In genomic region chr5:180802325-180803180, GRCh38 we compare ENCODE assay signal across 1 cellular context.
A peak's percentile ranks its signal among the peaks of the same experiment; 100 is the strongest.
TF ChIP-seq lines count a peak whose summit lies in the region.

Gene MGAT1 (minus strand): TSS chr5:180802806. CDS start chr5:180792971, 9,835 bp downstream.

TF ChIP-seq in GM12878, 131 proteins besides CTCF, POLR2A, EP300 and RAD21 (continued from another document):
- TF ChIP-seq, protein P1, sequence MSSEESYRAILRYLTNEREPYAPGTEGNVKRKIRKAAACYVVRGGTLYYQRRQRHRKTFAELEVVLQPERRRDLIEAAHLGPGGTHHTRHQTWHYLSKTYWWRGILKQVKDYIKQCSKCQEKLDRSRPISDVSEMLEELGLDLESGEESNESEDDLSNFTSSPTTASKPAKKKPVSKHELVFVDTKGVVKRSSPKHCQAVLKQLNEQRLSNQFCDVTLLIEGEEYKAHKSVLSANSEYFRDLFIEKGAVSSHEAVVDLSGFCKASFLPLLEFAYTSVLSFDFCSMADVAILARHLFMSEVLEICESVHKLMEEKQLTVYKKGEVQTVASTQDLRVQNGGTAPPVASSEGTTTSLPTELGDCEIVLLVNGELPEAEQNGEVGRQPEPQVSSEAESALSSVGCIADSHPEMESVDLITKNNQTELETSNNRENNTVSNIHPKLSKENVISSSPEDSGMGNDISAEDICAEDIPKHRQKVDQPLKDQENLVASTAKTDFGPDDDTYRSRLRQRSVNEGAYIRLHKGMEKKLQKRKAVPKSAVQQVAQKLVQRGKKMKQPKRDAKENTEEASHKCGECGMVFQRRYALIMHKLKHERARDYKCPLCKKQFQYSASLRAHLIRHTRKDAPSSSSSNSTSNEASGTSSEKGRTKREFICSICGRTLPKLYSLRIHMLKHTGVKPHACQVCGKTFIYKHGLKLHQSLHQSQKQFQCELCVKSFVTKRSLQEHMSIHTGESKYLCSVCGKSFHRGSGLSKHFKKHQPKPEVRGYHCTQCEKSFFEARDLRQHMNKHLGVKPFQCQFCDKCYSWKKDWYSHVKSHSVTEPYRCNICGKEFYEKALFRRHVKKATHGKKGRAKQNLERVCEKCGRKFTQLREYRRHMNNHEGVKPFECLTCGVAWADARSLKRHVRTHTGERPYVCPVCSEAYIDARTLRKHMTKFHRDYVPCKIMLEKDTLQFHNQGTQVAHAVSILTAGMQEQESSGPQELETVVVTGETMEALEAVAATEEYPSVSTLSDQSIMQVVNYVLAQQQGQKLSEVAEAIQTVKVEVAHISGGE (CRISPR knock-in tag; IDR thresholded peaks at IDR 0.05) = 0 out of 2 replicates have a peak, but pooled peaks have one; percentile 8
- TF ChIP-seq CUX1 (IDR thresholded peaks at IDR 0.05; ENCODE audit: insufficient replicate concordance, low read depth, low read length) = no peak
- TF ChIP-seq CBX3 (IDR thresholded peaks at IDR 0.05; ENCODE audit: borderline replicate concordance, low read depth) = no peak
- TF ChIP-seq BMI1 (IDR thresholded peaks at IDR 0.05; ENCODE audit: borderline replicate concordance) = no peak
- TF ChIP-seq SREBF2 (IDR thresholded peaks at IDR 0.05; ENCODE audit: low read length) = no peak
- no peak for TF ChIP-seq ESRRA (IDR thresholded peaks at IDR 0.05; ENCODE audit: low read length)
- no peak for TF ChIP-seq MYB (IDR thresholded peaks at IDR 0.05; ENCODE audit: borderline replicate concordance, low read depth, low read length)
- no peak for TF ChIP-seq NBN (IDR thresholded peaks at IDR 0.05)
- peak; percentile 67 for TF ChIP-seq BACH1 (IDR thresholded peaks at IDR 0.05; ENCODE audit: borderline replicate concordance)
- TF ChIP-seq JUNB (IDR thresholded peaks at IDR 0.05) = no peak
- TF ChIP-seq SIN3A (IDR thresholded peaks at IDR 0.05; ENCODE audit: low read depth, low read length) = no peak
- no peak for TF ChIP-seq TBL1XR1 (IDR thresholded peaks at IDR 0.05; ENCODE audit: low read depth, low read length)
- TF ChIP-seq USF1 (IDR thresholded peaks at IDR 0.05; ENCODE audit: borderline replicate concordance, extremely low read length, insufficient read depth, low read depth, low read length) = peak; percentile 3
- TF ChIP-seq, protein P2, sequence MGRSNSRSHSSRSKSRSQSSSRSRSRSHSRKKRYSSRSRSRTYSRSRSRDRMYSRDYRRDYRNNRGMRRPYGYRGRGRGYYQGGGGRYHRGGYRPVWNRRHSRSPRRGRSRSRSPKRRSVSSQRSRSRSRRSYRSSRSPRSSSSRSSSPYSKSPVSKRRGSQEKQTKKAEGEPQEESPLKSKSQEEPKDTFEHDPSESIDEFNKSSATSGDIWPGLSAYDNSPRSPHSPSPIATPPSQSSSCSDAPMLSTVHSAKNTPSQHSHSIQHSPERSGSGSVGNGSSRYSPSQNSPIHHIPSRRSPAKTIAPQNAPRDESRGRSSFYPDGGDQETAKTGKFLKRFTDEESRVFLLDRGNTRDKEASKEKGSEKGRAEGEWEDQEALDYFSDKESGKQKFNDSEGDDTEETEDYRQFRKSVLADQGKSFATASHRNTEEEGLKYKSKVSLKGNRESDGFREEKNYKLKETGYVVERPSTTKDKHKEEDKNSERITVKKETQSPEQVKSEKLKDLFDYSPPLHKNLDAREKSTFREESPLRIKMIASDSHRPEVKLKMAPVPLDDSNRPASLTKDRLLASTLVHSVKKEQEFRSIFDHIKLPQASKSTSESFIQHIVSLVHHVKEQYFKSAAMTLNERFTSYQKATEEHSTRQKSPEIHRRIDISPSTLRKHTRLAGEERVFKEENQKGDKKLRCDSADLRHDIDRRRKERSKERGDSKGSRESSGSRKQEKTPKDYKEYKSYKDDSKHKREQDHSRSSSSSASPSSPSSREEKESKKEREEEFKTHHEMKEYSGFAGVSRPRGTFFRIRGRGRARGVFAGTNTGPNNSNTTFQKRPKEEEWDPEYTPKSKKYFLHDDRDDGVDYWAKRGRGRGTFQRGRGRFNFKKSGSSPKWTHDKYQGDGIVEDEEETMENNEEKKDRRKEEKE (IDR thresholded peaks at IDR 0.05) = no peak
- TF ChIP-seq SMAD1 (IDR thresholded peaks at IDR 0.05; ENCODE audit: low read depth, partially characterized antibody) = no peak
- TF ChIP-seq SMC3 (IDR thresholded peaks at IDR 0.05; ENCODE audit: borderline replicate concordance, low read length) = no peak
- TF ChIP-seq LARP7 (IDR thresholded peaks at IDR 0.05) = peak; percentile 82; the same call in 1 of the 2 replicates
- peak; percentile 66 for TF ChIP-seq MXI1 (IDR thresholded peaks at IDR 0.05; ENCODE audit: low read depth, low read length)
- TF ChIP-seq SMARCA5 (IDR thresholded peaks at IDR 0.05) = peak; percentile 53; the same call in 1 of the 2 replicates
- TF ChIP-seq WRNIP1 (IDR thresholded peaks at IDR 0.05; ENCODE audit: borderline replicate concordance, low read depth, low read length) = no peak
- no peak for TF ChIP-seq ATF3 (IDR thresholded peaks at IDR 0.05; ENCODE audit: borderline replicate concordance, extremely low read depth, low read depth, low read length)
- TF ChIP-seq YY1 (IDR thresholded peaks at IDR 0.05; ENCODE audit: low read depth, low read length) = no peak
- no peak for TF ChIP-seq POU2F2 (IDR thresholded peaks at IDR 0.05; ENCODE audit: borderline replicate concordance, low read depth, low read length)
- peak; percentile 59; the same call in 1 of the 2 replicates for TF ChIP-seq POLR2AphosphoS5 (IDR thresholded peaks at IDR 0.05; ENCODE audit: low read length)
- 0 out of 4 replicates have a peak, but pooled peaks of 1 of the 2 experiments have one; percentile 21 for TF ChIP-seq BHLHE40 (IDR thresholded peaks at IDR 0.05; ENCODE audit: borderline replicate concordance in 1 of 2, low read depth in 2 of 2, low read length in 1 of 2)
- TF ChIP-seq NRF1 (conservative IDR thresholded peaks at IDR 0.05; ENCODE audit: low read depth, low read length) = no peak
- peak; percentile 47 for TF ChIP-seq MYC (IDR thresholded peaks at IDR 0.05; ENCODE audit: insufficient read depth, insufficient read length, insufficient replicate concordance, low read length, severe bottlenecking)
- 0 out of 2 replicates have a peak, but pooled peaks have one; percentile 44 for TF ChIP-seq NFXL1 (IDR thresholded peaks at IDR 0.05; ENCODE audit: borderline replicate concordance)
- TF ChIP-seq POLR2AphosphoS2 (IDR thresholded peaks at IDR 0.05; ENCODE audit: low read depth, low read length) = peak; percentile 73
- TF ChIP-seq MEF2B (IDR thresholded peaks at IDR 0.05; ENCODE audit: partially characterized antibody, poor library complexity, severe bottlenecking) = no peak
- no peak for TF ChIP-seq TARDBP (IDR thresholded peaks at IDR 0.05; ENCODE audit: borderline replicate concordance)
- TF ChIP-seq STAT1 (conservative IDR thresholded peaks at IDR 0.05) = no peak
- TF ChIP-seq TAF1 (IDR thresholded peaks at IDR 0.05; ENCODE audit: borderline replicate concordance, low read depth, low read length) = peak; percentile 79; the same call in 1 of the 2 replicates
- 0 out of 2 replicates have a peak, but pooled peaks have one; percentile 9 for TF ChIP-seq REST (IDR thresholded peaks at IDR 0.05; ENCODE audit: low read depth, low read length)
- peak; percentile 54; the same call in 1 of the 2 replicates for TF ChIP-seq GATAD2B (conservative IDR thresholded peaks at IDR 0.05; ENCODE audit: low read depth)
- TF ChIP-seq MAX (IDR thresholded peaks at IDR 0.05; ENCODE audit: low read depth, low read length) = peak; percentile 70; the same call in 1 of the 2 replicates
- no peak for TF ChIP-seq TCF7 (IDR thresholded peaks at IDR 0.05; ENCODE audit: borderline replicate concordance)
- no peak for TF ChIP-seq BCL11A (IDR thresholded peaks at IDR 0.05; ENCODE audit: low read depth, low read length)
- peak; percentile 60; the same call in 1 of the 2 replicates for TF ChIP-seq NR2F1 (conservative IDR thresholded peaks at IDR 0.05)
- no peak for TF ChIP-seq RUNX3 (IDR thresholded peaks at IDR 0.05; ENCODE audit: low read length)
- TF ChIP-seq NR2C1 (IDR thresholded peaks at IDR 0.05) = no peak
- peak; percentile 49; the same call in 1 of the 2 replicates for TF ChIP-seq DPF2 (IDR thresholded peaks at IDR 0.05)
- TF ChIP-seq HDAC6 (IDR thresholded peaks at IDR 0.05; ENCODE audit: unreplicated experiment) = peak; percentile 69
- no peak for TF ChIP-seq SMAD5 (IDR thresholded peaks at IDR 0.05; ENCODE audit: low read depth)
- no peak for TF ChIP-seq SP1 (IDR thresholded peaks at IDR 0.05; ENCODE audit: low read depth, low read length)
